ENCODE assay signal across 20 cellular contexts in the genomic region with DNA sequence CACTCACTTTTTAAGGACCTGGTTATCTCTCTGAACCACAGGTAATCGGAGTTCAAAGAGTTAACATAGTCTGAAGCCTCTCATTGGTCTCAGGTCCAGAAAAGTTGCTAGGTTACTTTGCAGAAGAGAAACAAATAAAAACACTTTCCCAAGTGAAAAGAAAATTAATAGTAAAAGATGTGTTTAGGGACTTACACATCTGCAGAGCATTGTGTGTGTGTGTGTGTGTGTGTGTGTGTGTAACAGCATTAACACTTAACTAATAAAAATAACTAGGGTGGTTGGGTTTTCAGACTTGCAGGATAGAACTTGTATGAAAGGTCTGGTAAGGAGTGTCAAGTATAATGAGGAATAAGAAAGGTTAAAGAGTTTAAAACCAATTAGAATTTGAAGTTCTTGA. TPM values are rescaled to one million over a fixed set of nuclear protein-coding genes. Genes with fewer than 3 reads are reported as not detected.
DNase-seq lines count a peak whose midpoint lies in the region; ATAC-seq and TF ChIP-seq lines count a peak whose summit lies in the region.
"Had no signal": no experiment of that assay in that cellular context is flagged by ENCODE, and none has a peak within 500 bp of the region (broad histone marks: within the 10 kb centered on the region; RNA-seq: fewer than 3 reads in every experiment).

No MANE protein-coding gene starts in this region.

- ATAC-seq in Right ventricle myocardium superior (ENCODE audit: poor library complexity) (peak; percentile 3), GM19397 (IDR thresholded peaks at IDR 0.05; ENCODE audit: unreplicated experiment) (no peak)

- TF ChIP-seq CTCF in right atrium auricular region (IDR thresholded peaks at IDR 0.05) = no peak
- TF ChIP-seq CTCF in esophagus squamous epithelium (IDR thresholded peaks at IDR 0.05) = no peak
- no peak for TF ChIP-seq CTCF in uterus (IDR thresholded peaks at IDR 0.05)
- no peak for TF ChIP-seq CTCF in MCF 10A (IDR thresholded peaks at IDR 0.05; ENCODE audit: unreplicated experiment)

- peaks cover 0 to 25% of the 10 kb centered on the region in 2 donors for H3K4me1 ChIP-seq in right atrium auricular region
- peaks cover 3 to 15% (median 6%) of the 10 kb centered on the region in 3 donors for H3K4me1 ChIP-seq in esophagus squamous epithelium
- H3K4me1 ChIP-seq in muscle layer of colon (ENCODE audit: insufficient read depth, low read length) = peaks cover 50% of the 10 kb centered on the region
- peaks cover 0 to 21% of the 10 kb centered on the region in 2 donors for H3K4me1 ChIP-seq in uterus
- H3K4me1 ChIP-seq: SJCRH30 had no signal

- H3K4me3 ChIP-seq in right atrium auricular region (peak overlapping the region in 1 of 2 donors; percentile 38), esophagus squamous epithelium (peak overlapping the region in 3 of 4 donors; percentile 23 to 52 (median 26)), muscle layer of colon (ENCODE audit: low read depth in 1 of 2, low read length in 2 of 2) (peak overlapping the region; percentile 62 to 71), uterus (peak overlapping the region; percentile 46 to 52)
- H3K4me3 ChIP-seq: SJCRH30 had no signal

- intact Hi-C loops in Right ventricle myocardium superior (cut with DNase I) = no loop called here
- intact Hi-C loops in esophagus squamous epithelium (cut with DNase I) = no loop called here
- intact Hi-C loops in uterus (cut with DNase I; ENCODE audit: low total_unique reads) = no loop called here
- intact Hi-C loops in MCF 10A (cut with micrococcal nuclease) = no loop called here

- no TSS peak for BruUV-seq in MCF 10A (replicated peaks; lab: Mats Ljungman, UMichigan)

- H3K9me3 ChIP-seq in right atrium auricular region (no peaks in the 10 kb centered on the region), esophagus squamous epithelium (no peaks in the 10 kb centered on the region), muscle layer of colon (ENCODE audit: low read length) (no peaks in the 10 kb centered on the region), uterus (no peaks in the 10 kb centered on the region)
- H3K9me3 ChIP-seq: SJCRH30 had no signal

- 57 to 63% methylated on average over 1 of the region's 1 CpG for WGBS in esophagus squamous epithelium, 2 donors

- H3K27ac ChIP-seq in right atrium auricular region (peak overlapping the region in 1 of 2 donors; percentile 37), esophagus squamous epithelium (peak overlapping the region in 1 of 4 donors; percentile 67), muscle layer of colon (ENCODE audit: low read depth, low read length) (peak overlapping the region; percentile 71), uterus (peak overlapping the region; percentile 90 to 94)
- H3K27ac ChIP-seq: 22Rv1, SJCRH30 had no signal

- DNase-seq in Right ventricle myocardium superior = no peak
- no peak for DNase-seq in right atrium auricular region (ENCODE audit: low spot score)
- no peak for DNase-seq in esophagus squamous epithelium (lab: John Stamatoyannopoulos, UW)
- no peak for DNase-seq in uterus
- DNase-seq in MCF 10A (ENCODE audit: unreplicated experiment) = no peak
- DNase-seq in NCI-H524 (lab: John Stamatoyannopoulos, UW) = no peak
- DNase-seq: activated CD4-positive, alpha-beta T cell treated with anti-CD3 and anti-CD28 coated beads for 48 hours; activated CD8-positive, alpha-beta memory T cell treated with anti-CD3 and anti-CD28 coated beads, Interleukin-2, amount 50 U/mL, for 4 hours; activated gamma-delta T cell treated with Interleukin-2 at 50 U/mL for 16 hours; DND-41; NCI-H1930; NCI-H510A treated with DMSO at 0.1 percent for 48 hours; OCI-M1; SJCRH30; stimulated activated CD4-positive, alpha-beta T cell treated with anti-CD3 and anti-CD28 coated beads, Interleukin-2, amount 100 ng/mL, for 48 hours; T-helper 9 cell had no signal

- H3K27me3 ChIP-seq in right atrium auricular region = no peaks in the 10 kb centered on the region
- H3K27me3 ChIP-seq in esophagus squamous epithelium = peaks cover 0 to 15% (median 0%) of the 10 kb centered on the region in 4 donors
- no peaks in the 10 kb centered on the region for H3K27me3 ChIP-seq in muscle layer of colon (ENCODE audit: control insufficient read depth in 1 of 2, insufficient read depth in 2 of 2, low read length in 2 of 2)
- no peaks in the 10 kb centered on the region for H3K27me3 ChIP-seq in uterus
- H3K27me3 ChIP-seq: SJCRH30 had no signal

- peak overlapping the region; percentile 82 for H3K9ac ChIP-seq in muscle layer of colon (ENCODE audit: low read length)

- TF ChIP-seq POLR2A in esophagus squamous epithelium (IDR thresholded peaks at IDR 0.05) (no peak), uterus (IDR thresholded peaks at IDR 0.05) (no peak)

- CTCF ChIA-PET in MCF 10A (lab: Yijun Ruan, JAX) = no interaction called here

- no peaks in the 10 kb centered on the region for H3K36me3 Mint-ChIP-seq in MCF 10A (ENCODE audit: insufficient read depth, unreplicated experiment)

- peaks cover 30% of the 10 kb centered on the region for H3K27me3 Mint-ChIP-seq in MCF 10A (ENCODE audit: insufficient read depth, unreplicated experiment)

- peaks cover 10% of the 10 kb centered on the region for H3K4me1 Mint-ChIP-seq in MCF 10A (ENCODE audit: insufficient read depth, unreplicated experiment)

- no peak overlapping the region for H3K27ac Mint-ChIP-seq in MCF 10A (ENCODE audit: low read depth, unreplicated experiment)
- H3K27ac Mint-ChIP-seq: dendritic cell treated with granulocyte-macrophage colony-stimulating factor and Interleukin-4, amounts not matched to agents 40 ng/mL and 50 ng/mL, for 4 days had no signal

- H3K4me3 Mint-ChIP-seq in MCF 10A (ENCODE audit: unreplicated experiment) = no peak overlapping the region
- H3K4me3 Mint-ChIP-seq: dendritic cell treated with granulocyte-macrophage colony-stimulating factor and Interleukin-4, amounts not matched to agents 40 ng/mL and 50 ng/mL, for 4 days had no signal

- no peaks in the 10 kb centered on the region for H3K9me3 Mint-ChIP-seq in MCF 10A (ENCODE audit: unreplicated experiment)
- H3K9me3 Mint-ChIP-seq: dendritic cell treated with granulocyte-macrophage colony-stimulating factor and Interleukin-4, amounts not matched to agents 40 ng/mL and 50 ng/mL, for 4 days had no signal

- H3K36me3 ChIP-seq in right atrium auricular region (no peaks in the 10 kb centered on the region), esophagus squamous epithelium (no peaks in the 10 kb centered on the region), muscle layer of colon (ENCODE audit: insufficient read depth, low read length) (no peaks in the 10 kb centered on the region), uterus (no peaks in the 10 kb centered on the region)
- H3K36me3 ChIP-seq: SJCRH30 had no signal

- POLR2A ChIA-PET in MCF 10A (lab: Yijun Ruan, JAX) = interaction anchor here (0.8 kb wide), 1 partner anchor 12 kb away, joined by 3 read pairs; no protein-coding TSS in a partner anchor

RNA-seq across cellular contexts. Expression of a gene that starts 1.0 kb away (rescaled TPM):
- total RNA-seq in Right ventricle myocardium superior (144 TPM), right atrium auricular region (10 to 100 TPM; 26.2 to 27.6 TPM), esophagus squamous epithelium (1 to 10 TPM in 3 of 4 donors, under 1 TPM in 1; 0.92 to 4.6 (median 1.2) TPM), uterus (100 to 1,000 TPM in 1 of 4 donors, 10 to 100 TPM in 3; 25.3 to 121 (median 84.4) TPM), MCF 10A (2022) (not detected in 2 replicates)

Comparison
In these comparisons a context has a peak if more than half of its experiments do, and no peak if none do; other contexts are left out.
1. RNA of a gene that starts 1.0 kb away (total RNA-seq): 144 TPM in Right ventricle myocardium superior (single experiment), 25.3 to 121 TPM in uterus and 26.2 to 27.6 TPM in right atrium auricular region; 0.92 to 4.6 TPM in esophagus squamous epithelium and not detected in MCF 10A; every median in the first group is over 4 times any median in the second.